2 cellular contexts compared by ENCODE assay signal in genomic region chr9:107270580-107270979, GRCh38.
A peak's percentile ranks its signal among the peaks of the same experiment; 100 is the strongest.
TF ChIP-seq lines count a peak whose summit lies in the region.

No MANE protein-coding gene starts in this region.

TF ChIP-seq in GM12878, 131 proteins besides CTCF, POLR2A, EP300 and RAD21:
- TF ChIP-seq MEF2B (IDR thresholded peaks at IDR 0.05; ENCODE audit: partially characterized antibody, poor library complexity, severe bottlenecking) (no peak), HDGF (IDR thresholded peaks at IDR 0.05) (peak; percentile 59; the same call in 1 of the 2 replicates)

TF ChIP-seq in GM12891, 5 proteins besides CTCF, POLR2A, EP300 and RAD21:
- TF ChIP-seq SPI1 (IDR thresholded peaks at IDR 0.05; ENCODE audit: low read depth, low read length) (no peak), POLR2AphosphoS5 (IDR thresholded peaks at IDR 0.05; ENCODE audit: low read depth, low read length) (no peak), TAF1 (IDR thresholded peaks at IDR 0.05; ENCODE audit: low read depth, low read length) (no peak), PAX5 (IDR thresholded peaks at IDR 0.05; ENCODE audit: insufficient read depth, low read length, severe bottlenecking) (no peak), POU2F2 (IDR thresholded peaks at IDR 0.05; ENCODE audit: low read depth, low read length) (no peak)
